In the genomic region with DNA sequence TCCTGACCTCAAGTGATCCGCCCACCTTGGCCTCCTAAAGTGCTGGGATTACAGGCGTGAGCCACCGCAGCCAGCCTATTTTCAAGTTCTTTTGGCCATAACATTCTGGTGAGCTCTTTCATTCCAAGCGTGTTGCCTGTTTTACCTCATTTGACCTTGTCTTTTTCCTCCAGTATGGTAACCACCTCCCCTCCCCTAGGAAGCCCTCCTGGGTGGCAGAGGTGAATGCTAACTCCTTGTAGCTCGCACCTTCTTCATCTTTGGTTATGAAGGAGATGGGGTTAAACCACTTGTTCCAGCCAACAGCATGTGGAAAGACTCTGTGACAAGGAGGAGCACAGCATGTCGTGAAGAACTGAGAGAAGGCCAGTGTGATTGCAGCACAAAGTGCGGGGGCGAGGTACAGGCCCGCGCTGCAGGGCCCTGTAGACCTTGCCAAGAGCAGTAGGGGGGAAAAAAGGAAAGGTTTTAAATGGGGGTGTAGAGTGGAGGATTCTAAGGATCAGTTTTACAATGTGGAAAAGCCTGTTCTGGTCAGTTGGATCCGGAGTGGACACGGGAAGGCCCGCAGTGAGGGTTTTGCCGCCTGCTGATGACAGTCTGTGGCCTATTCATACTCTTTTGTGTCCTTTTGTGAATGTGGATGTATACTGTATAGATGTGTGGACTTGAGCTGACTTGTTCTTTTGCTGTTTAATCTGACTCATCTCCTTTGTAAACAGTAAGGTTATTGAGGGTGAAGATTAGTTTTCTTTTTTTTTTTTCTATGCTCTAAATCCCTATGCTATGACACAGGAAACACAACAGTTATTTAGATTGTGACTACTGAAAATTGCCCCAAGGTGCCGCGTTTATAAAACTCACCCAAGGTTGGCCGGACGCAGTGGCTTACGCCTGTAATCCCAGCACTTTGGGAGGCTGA, we compare ENCODE assay signal across 9 cellular contexts. TPM values are rescaled to one million over a fixed set of nuclear protein-coding genes. Genes with fewer than 3 reads are reported as not detected.
DNase-seq lines count a peak whose midpoint lies in the region; ATAC-seq and TF ChIP-seq lines count a peak whose summit lies in the region.
"Had no signal": no experiment of that assay in that cellular context is flagged by ENCODE, and none has a peak within 500 bp of the region (broad histone marks: within the 10 kb centered on the region; RNA-seq: fewer than 3 reads in every experiment).

No MANE protein-coding gene starts in this region.

- no peaks in the 10 kb centered on the region for H3K9me3 ChIP-seq in AG04450 (ENCODE audit: control insufficient read depth, insufficient read depth, low read length)
- no peaks in the 10 kb centered on the region for H3K9me3 ChIP-seq in MG63

- CTCF ChIA-PET in AG04450 (lab: Charles Lee): interaction anchor here (0.7 to 2.3 kb wide), 2 partner anchors 26 to 94 kb away, joined by 3 to 9 read pairs; no protein-coding TSS in a partner anchor
- CTCF ChIA-PET in GM10248 (lab: Yijun Ruan, JAX): interaction anchor here (1.2 to 1.7 kb wide), 2 partner anchors 10 to 17 kb away, joined by 3 to 4 read pairs; no protein-coding TSS in a partner anchor

- no peak for DNase-seq in AG04450 (ENCODE audit: low read depth, low spot score)
- DNase-seq in MG63: peak; percentile 85
- DNase-seq in coronary artery (ENCODE audit: low spot score): no peak
- peak; percentile 42 for DNase-seq in myocyte (ENCODE audit: low read depth)
- no peak for DNase-seq in GM10248 (ENCODE audit: extremely low spot score)
- no peak for DNase-seq in effector CD4-positive, alpha-beta T cell
- DNase-seq in NCI-H2107 treated with DMSO at 0.1 percent for 48 hours (lab: John Stamatoyannopoulos, UW; ENCODE audit: unreplicated experiment): no peak

- H3K27ac ChIP-seq in AG04450 (ENCODE audit: low read depth, low read length): peak overlapping the region; percentile 90
- H3K27ac ChIP-seq in coronary artery: peak overlapping the region; percentile 20 to 32
- H3K27ac ChIP-seq: KMS-11 had no signal

- TF ChIP-seq CTCF in AG04450 (IDR thresholded peaks at IDR 0.05; ENCODE audit: low read depth, low read length): no peak
- TF ChIP-seq CTCF in coronary artery (IDR thresholded peaks at IDR 0.05): no peak
- TF ChIP-seq CTCF in GM10248 (IDR thresholded peaks at IDR 0.05; ENCODE audit: control extremely low read depth, extremely low read depth, low read depth, missing control alignments): no peak

- H3K36me3 ChIP-seq in MG63: no peaks in the 10 kb centered on the region

- ATAC-seq in HG02884 (IDR thresholded peaks at IDR 0.05; ENCODE audit: unreplicated experiment): no peak

- H3K4me3 ChIP-seq in AG04450 (ENCODE audit: low read depth, low read length) (no peak overlapping the region), MG63 (no peak overlapping the region), coronary artery (no peak overlapping the region)

- H3K27me3 ChIP-seq in AG04450 (ENCODE audit: control insufficient read depth, insufficient read depth, low read length) (no peaks in the 10 kb centered on the region), MG63 (no peaks in the 10 kb centered on the region)

- POLR2A ChIA-PET in AG04450 (lab: Yijun Ruan, JAX) (interaction anchor here (1.0 to 1.6 kb wide), 3 partner anchors 9 to 45 kb away, joined by 6 to 12 read pairs (median 6); a partner anchor contains a TSS), GM10248 (lab: Yijun Ruan, JAX) (interaction anchor here (0.7 kb wide), 2 partner anchors 9 to 162 kb away, joined by 4 to 6 read pairs; no protein-coding TSS in a partner anchor)

RNA-seq across cellular contexts. Expression of a gene that starts 7.5 kb away (rescaled TPM):
- 14.2 and 17.2 TPM in 2 replicates for polyA plus RNA-seq in AG04450 (2011; rRNA removed)
- polyA minus RNA-seq in AG04450 (2011; rRNA and poly(A)+ RNA removed): 14.6 and 22.5 TPM in 2 replicates
- total RNA-seq in MG63 (2014; rRNA removed; shearing (Covaris generic); ENCODE audit: low replicate concordance): 9.0 TPM in 2 replicates
- 17.3 and 18.8 TPM in 2 replicates for total RNA-seq in myocyte
- 7.6 TPM for polyA plus RNA-seq in myocyte (2012)

RNA-seq across cellular contexts. Expression of a gene that starts 33.1 kb away (rescaled TPM):
- polyA plus RNA-seq in AG04450 (2011; rRNA removed): 134 and 171 TPM in 2 replicates
- 128 and 134 TPM in 2 replicates for polyA minus RNA-seq in AG04450 (2011; rRNA and poly(A)+ RNA removed)
- total RNA-seq in MG63 (2014; rRNA removed; shearing (Covaris generic); ENCODE audit: low replicate concordance): 149 and 159 TPM in 2 replicates
- 85.9 and 91.8 TPM in 2 replicates for total RNA-seq in myocyte
- polyA plus RNA-seq in myocyte (2012): 71.9 TPM

RNA-seq across cellular contexts. Expression of a gene that starts 47.4 kb away (rescaled TPM):
- polyA plus RNA-seq in AG04450 (2011; rRNA removed): 14.7 and 15.6 TPM in 2 replicates
- polyA minus RNA-seq in AG04450 (2011; rRNA and poly(A)+ RNA removed): 10.9 and 11.2 TPM in 2 replicates
- not detected in 2 replicates for total RNA-seq in MG63 (2014; rRNA removed; shearing (Covaris generic); ENCODE audit: low replicate concordance)
- 6.8 and 9.8 TPM in 2 replicates for total RNA-seq in myocyte
- polyA plus RNA-seq in myocyte (2012): 3.3 TPM

Comparison
In these comparisons a context has a peak if more than half of its experiments do, and no peak if none do; other contexts are left out.
1. DNase-seq: peak in MG63 (single experiment) and myocyte (single experiment); none in AG04450 (single experiment), coronary artery (single experiment), GM10248 (single experiment), effector CD4-positive, alpha-beta T cell (single experiment) and NCI-H2107 treated with DMSO at 0.1 percent for 48 hours (single experiment).